Comparison of ENCODE assay signal across 9 cellular contexts in the genomic region with DNA sequence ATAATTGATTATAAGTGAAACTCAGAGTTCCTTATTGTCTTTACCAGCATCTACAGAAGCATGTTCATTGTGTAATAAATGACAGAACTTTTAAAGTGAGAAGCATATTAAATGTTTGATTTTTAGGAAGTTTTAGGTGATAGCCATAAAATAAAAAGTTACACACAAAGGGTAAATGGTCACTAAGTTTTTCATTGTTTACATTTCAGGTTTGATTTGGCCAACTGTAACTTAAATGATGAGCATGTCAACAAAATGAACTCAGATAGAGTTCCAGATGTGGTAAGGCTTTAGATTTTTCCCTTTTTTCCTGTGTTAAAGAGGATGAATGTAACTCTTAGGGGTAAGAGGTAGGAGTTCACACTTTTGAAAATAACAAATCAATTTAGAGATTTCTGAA.
"Had no signal": no experiment of that assay in that cellular context is flagged by ENCODE, and none has a peak within 500 bp of the region (broad histone marks: within the 10 kb centered on the region; RNA-seq: fewer than 3 reads in every experiment).

No MANE protein-coding gene starts in this region.

- ATAC-seq: HCT116 had no signal

- DNase-seq: GM23248, GOT3, H7, HFFc6, KBM-7 had no signal

- H3K9me3 ChIP-seq: HAP-1 had no signal

- H3K4me3 ChIP-seq: GM23248, HAP-1 had no signal

- H3K9ac ChIP-seq: GM23248, KMS-11 had no signal

- H2AFZ ChIP-seq: GM23248 had no signal

- H3K4me2 ChIP-seq: KMS-11 had no signal

- H3K27ac ChIP-seq: GM23248, HL-60, KMS-11 had no signal

- H3K4me1 ChIP-seq: HAP-1 had no signal
